24 cellular contexts compared by ENCODE assay signal in genomic region chr6:110886555-110887167, GRCh38. TPM values are rescaled to one million over a fixed set of nuclear protein-coding genes. Genes with fewer than 3 reads are reported as not detected.
DNase-seq lines count a peak whose midpoint lies in the region; ATAC-seq and TF ChIP-seq lines count a peak whose summit lies in the region.
"Had no signal": no experiment of that assay in that cellular context is flagged by ENCODE, and none has a peak within 500 bp of the region (broad histone marks: within the 10 kb centered on the region; RNA-seq: fewer than 3 reads in every experiment).

No MANE protein-coding gene starts in this region.

- no peak for TF ChIP-seq CTCF in RWPE1 (conservative IDR thresholded peaks at IDR 0.05; ENCODE audit: low read depth)

- no peak overlapping the region for H3K4me3 Mint-ChIP-seq in activated T-cell treated with anti-CD3 and anti-CD28 coated beads, Interleukin-2, amount 50 U/mL, for 24 hours
- H3K4me3 Mint-ChIP-seq in activated T-cell treated with anti-CD3 and anti-CD28 coated beads, Interleukin-2, amount 50 U/mL, for 4 hours = no peak overlapping the region
- peak overlapping the region in 6 of 8 donors; percentile 7 to 59 (median 26) for H3K4me3 Mint-ChIP-seq in CD4-positive, alpha-beta memory T cell
- peak overlapping the region in 3 of 10 donors; percentile 22 to 45 (median 24) for H3K4me3 Mint-ChIP-seq in naive thymus-derived CD8-positive, alpha-beta T cell
- H3K4me3 Mint-ChIP-seq: HFFc6; T-helper 2 cell treated with Interferon-gamma antibody and Interleukin-4, amounts not matched to agents 5 μg/mL and 100 μg/mL, for 36 hours had no signal

- H3K9me3 ChIP-seq in CD4-positive, alpha-beta memory T cell (ENCODE audit: control insufficient read depth in 1 of 2, low read length in 2 of 2) = no peaks in the 10 kb centered on the region
- H3K9me3 ChIP-seq: BLaER1, body of pancreas, esophagus muscularis mucosa, gastrocnemius medialis had no signal

- CTCF ChIA-PET in CD4-positive, alpha-beta memory T cell (lab: Charles Lee; ENCODE audit: partially characterized antibody) = interaction anchor here (1.3 to 2.1 kb wide), 4 partner anchors 7 to 204 kb away, joined by 3 to 8 read pairs (median 5); partner anchors contain the start of gene AMD1
- CTCF ChIA-PET in RWPE1 (lab: Yijun Ruan, JAX) = interaction anchor here (0.6 kb wide), 1 partner anchor 403 kb away, joined by 3 read pairs; no protein-coding TSS in a partner anchor

- H3K27me3 Mint-ChIP-seq in activated T-cell treated with anti-CD3 and anti-CD28 coated beads, Interleukin-2, amount 50 U/mL, for 24 hours = no peaks in the 10 kb centered on the region
- H3K27me3 Mint-ChIP-seq in activated T-cell treated with anti-CD3 and anti-CD28 coated beads, Interleukin-2, amount 50 U/mL, for 4 hours (ENCODE audit: low read depth) = no peaks in the 10 kb centered on the region
- H3K27me3 Mint-ChIP-seq in CD4-positive, alpha-beta memory T cell = no peaks in the 10 kb centered on the region
- no peaks in the 10 kb centered on the region for H3K27me3 Mint-ChIP-seq in naive thymus-derived CD8-positive, alpha-beta T cell

- no peaks in the 10 kb centered on the region for H3K9me3 Mint-ChIP-seq in activated T-cell treated with anti-CD3 and anti-CD28 coated beads, Interleukin-2, amount 50 U/mL, for 24 hours
- H3K9me3 Mint-ChIP-seq in activated T-cell treated with anti-CD3 and anti-CD28 coated beads, Interleukin-2, amount 50 U/mL, for 4 hours = no peaks in the 10 kb centered on the region
- no peaks in the 10 kb centered on the region for H3K9me3 Mint-ChIP-seq in CD4-positive, alpha-beta memory T cell
- H3K9me3 Mint-ChIP-seq in naive thymus-derived CD8-positive, alpha-beta T cell = no peaks in the 10 kb centered on the region
- H3K9me3 Mint-ChIP-seq: HFFc6; T-helper 2 cell treated with Interferon-gamma antibody and Interleukin-4, amounts not matched to agents 5 μg/mL and 100 μg/mL, for 36 hours had no signal

- no peak overlapping the region for H3K4me3 ChIP-seq in CD4-positive, alpha-beta memory T cell (ENCODE audit: low read length in 2 of 2)
- H3K4me3 ChIP-seq: BLaER1, body of pancreas, esophagus muscularis mucosa, gastrocnemius medialis, hepatocyte had no signal

- no peak for ATAC-seq in activated T-cell treated with anti-CD3 and anti-CD28 coated beads, Interleukin-2, amount 50 U/mL, for 4 hours
- no peak for ATAC-seq in naive thymus-derived CD8-positive, alpha-beta T cell
- ATAC-seq: body of pancreas, gastrocnemius medialis had no signal

- H3K27ac Mint-ChIP-seq in activated T-cell treated with anti-CD3 and anti-CD28 coated beads, Interleukin-2, amount 50 U/mL, for 24 hours = peak overlapping the region; percentile 81
- H3K27ac Mint-ChIP-seq in CD4-positive, alpha-beta memory T cell = peak overlapping the region in 3 of 7 donors; percentile 57 to 72 (median 57)
- peak overlapping the region in 6 of 10 donors; percentile 28 to 80 (median 32) for H3K27ac Mint-ChIP-seq in naive thymus-derived CD8-positive, alpha-beta T cell
- H3K27ac Mint-ChIP-seq: T-helper 2 cell treated with Interferon-gamma antibody and Interleukin-4, amounts not matched to agents 5 μg/mL and 100 μg/mL, for 36 hours had no signal

- POLR2A ChIA-PET in CD4-positive, alpha-beta memory T cell (lab: Charles Lee; ENCODE audit: partially characterized antibody) = interaction anchor here (1.2 to 4.2 kb wide), 3 partner anchors 12 to 72 kb away, joined by 4 to 43 read pairs (median 4); partner anchors contain the start of genes AMD1, CDK19 and GTF3C6
- POLR2A ChIA-PET in RWPE1 (lab: Yijun Ruan, JAX; ENCODE audit: low non-redundant PET) = interaction anchor here (0.6 kb wide), 1 partner anchor 71 kb away, joined by 3 read pairs; the partner anchor contains the start of gene CDK19
- POLR2A ChIA-PET in naive thymus-derived CD8-positive, alpha-beta T cell (lab: Charles Lee) = interaction anchor here (0.6 to 3.1 kb wide), 4 partner anchors 10 to 86 kb away, joined by 3 to 21 read pairs (median 5); partner anchors contain the start of genes AMD1 and CDK19

- H3K27me3 ChIP-seq in CD4-positive, alpha-beta memory T cell (ENCODE audit: insufficient read depth, low read length) = no peaks in the 10 kb centered on the region
- H3K27me3 ChIP-seq: BLaER1, body of pancreas, esophagus muscularis mucosa, gastrocnemius medialis, hepatocyte had no signal

- intact Hi-C loops in CD4-positive, alpha-beta memory T cell (cut with micrococcal nuclease) = no loop called here

- H3K27ac ChIP-seq in CD4-positive, alpha-beta memory T cell (ENCODE audit: low read depth, low read length) = no peak overlapping the region
- peak overlapping the region; percentile 49 for H3K27ac ChIP-seq in RWPE1
- H3K27ac ChIP-seq: BLaER1, body of pancreas, esophagus muscularis mucosa, hepatocyte had no signal

- peaks cover 6% of the 10 kb centered on the region for H3K36me3 ChIP-seq in CD4-positive, alpha-beta memory T cell (ENCODE audit: insufficient read depth, low read length)

- peaks cover 80% of the 10 kb centered on the region for H3K36me3 Mint-ChIP-seq in activated T-cell treated with anti-CD3 and anti-CD28 coated beads, Interleukin-2, amount 50 U/mL, for 24 hours (ENCODE audit: low read depth)
- peaks cover 18% of the 10 kb centered on the region for H3K36me3 Mint-ChIP-seq in activated T-cell treated with anti-CD3 and anti-CD28 coated beads, Interleukin-2, amount 50 U/mL, for 4 hours (ENCODE audit: insufficient read depth)
- peaks cover 18 to 36% of the 10 kb centered on the region in 2 donors for H3K36me3 Mint-ChIP-seq in CD4-positive, alpha-beta memory T cell
- H3K36me3 Mint-ChIP-seq in naive thymus-derived CD8-positive, alpha-beta T cell = peaks cover 0 to 26% (median 0%) of the 10 kb centered on the region in 3 donors

- H3K4me1 Mint-ChIP-seq in activated T-cell treated with anti-CD3 and anti-CD28 coated beads, Interleukin-2, amount 50 U/mL, for 24 hours (ENCODE audit: low read depth) = peaks cover 69% of the 10 kb centered on the region
- H3K4me1 Mint-ChIP-seq in activated T-cell treated with anti-CD3 and anti-CD28 coated beads, Interleukin-2, amount 50 U/mL, for 4 hours (ENCODE audit: low read depth) = peaks cover 61% of the 10 kb centered on the region
- peaks cover 44 to 72% (median 58%) of the 10 kb centered on the region in 4 donors for H3K4me1 Mint-ChIP-seq in CD4-positive, alpha-beta memory T cell
- peaks cover 16 to 69% (median 57%) of the 10 kb centered on the region in 4 donors for H3K4me1 Mint-ChIP-seq in naive thymus-derived CD8-positive, alpha-beta T cell

- no peak for DNase-seq in activated T-cell treated with anti-CD3 and anti-CD28 coated beads, Interleukin-2, amount 50 U/mL, for 24 hours
- DNase-seq in activated T-cell treated with anti-CD3 and anti-CD28 coated beads, Interleukin-2, amount 50 U/mL, for 4 hours = no peak
- no peak for DNase-seq in CD4-positive, alpha-beta memory T cell
- DNase-seq in RWPE1 (ENCODE audit: low spot score) (no peak), midbrain (lab: John Stamatoyannopoulos, UW) (no peak), kidney tubule cell (ENCODE audit: low spot score) (no peak), NCI-H774 (lab: John Stamatoyannopoulos, UW) (no peak)
- DNase-seq in naive thymus-derived CD8-positive, alpha-beta T cell = no peak
- DNase-seq: ACHN; body of pancreas; effector CD4-positive, alpha-beta T cell; gastrocnemius medialis; HFFc6; mesenchymal stem cell; MM.1S; NCI-H1417 treated with DMSO at 0.1 percent for 48 hours; NCI-H82; OCI-M1; retina; Right ventricle myocardium superior had no signal

- H3K4me1 ChIP-seq in CD4-positive, alpha-beta memory T cell (ENCODE audit: insufficient read depth, low read length) = peaks cover 66% of the 10 kb centered on the region

RNA-seq across cellular contexts. Expression of gene AMD1, which starts 12.1 kb away (rescaled TPM):
- total RNA-seq in activated T-cell treated with anti-CD3 and anti-CD28 coated beads, Interleukin-2, amount 50 U/mL, for 4 hours = 100 to 1,000 TPM; 131 to 142 (median 141) TPM
- total RNA-seq in CD4-positive, alpha-beta memory T cell = 10 to 100 TPM; 62.2 to 63.1 TPM
- 10 to 100 TPM; 53.6 to 63.8 TPM for polyA plus RNA-seq in CD4-positive, alpha-beta memory T cell
- total RNA-seq in naive thymus-derived CD8-positive, alpha-beta T cell = 10 to 100 TPM; 68.0 to 68.1 TPM
- 10 to 100 TPM; 35.9 to 45.6 (median 44.7) TPM for polyA plus RNA-seq in naive thymus-derived CD8-positive, alpha-beta T cell

Comparison
In these comparisons a context has a peak if more than half of its experiments do, and no peak if none do; other contexts are left out.
1. H3K4me3 Mint-ChIP-seq: peak in CD4-positive, alpha-beta memory T cell (6 of 8); none in activated T-cell treated with anti-CD3 and anti-CD28 coated beads, Interleukin-2, amount 50 U/mL, for 24 hours (single experiment) and activated T-cell treated with anti-CD3 and anti-CD28 coated beads, Interleukin-2, amount 50 U/mL, for 4 hours (single experiment).